In the genomic region with DNA sequence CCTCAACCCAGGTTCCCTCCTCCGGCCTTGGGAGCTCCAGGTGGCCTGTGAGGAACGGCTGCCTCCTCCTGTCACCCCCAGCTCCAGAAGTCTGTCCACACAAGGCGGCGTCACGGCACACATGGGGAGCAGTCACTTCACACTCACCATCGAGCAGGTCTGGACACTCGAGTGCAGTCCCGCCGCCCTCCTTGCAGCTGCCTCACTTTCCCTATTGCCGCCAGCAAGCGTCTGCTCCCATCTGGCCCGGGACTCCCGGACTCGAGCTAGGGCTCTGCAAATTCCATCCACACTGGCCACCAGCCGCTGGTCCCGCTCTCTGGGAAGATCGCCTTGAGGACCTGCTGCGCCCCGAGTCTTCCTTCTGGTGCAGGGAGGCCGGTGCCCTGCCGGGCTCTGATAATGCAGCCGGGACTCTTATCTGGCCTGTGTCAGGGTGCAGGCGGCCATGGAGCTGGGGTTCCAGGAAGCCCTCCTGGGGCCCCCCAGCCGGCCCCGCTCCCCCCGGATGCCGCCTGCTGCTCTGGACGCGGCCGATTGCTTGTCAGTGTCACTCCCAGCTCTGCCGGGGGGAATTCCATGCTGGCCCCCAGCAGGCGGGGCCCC, we compare ENCODE assay signal across 9 cellular contexts. TPM values are rescaled to one million over a fixed set of nuclear protein-coding genes. Genes with fewer than 3 reads are reported as not detected.
DNase-seq lines count a peak whose midpoint lies in the region; ATAC-seq and TF ChIP-seq lines count a peak whose summit lies in the region.
"Had no signal": no experiment of that assay in that cellular context is flagged by ENCODE, and none has a peak within 500 bp of the region (broad histone marks: within the 10 kb centered on the region; RNA-seq: fewer than 3 reads in every experiment).

A gene with protein sequence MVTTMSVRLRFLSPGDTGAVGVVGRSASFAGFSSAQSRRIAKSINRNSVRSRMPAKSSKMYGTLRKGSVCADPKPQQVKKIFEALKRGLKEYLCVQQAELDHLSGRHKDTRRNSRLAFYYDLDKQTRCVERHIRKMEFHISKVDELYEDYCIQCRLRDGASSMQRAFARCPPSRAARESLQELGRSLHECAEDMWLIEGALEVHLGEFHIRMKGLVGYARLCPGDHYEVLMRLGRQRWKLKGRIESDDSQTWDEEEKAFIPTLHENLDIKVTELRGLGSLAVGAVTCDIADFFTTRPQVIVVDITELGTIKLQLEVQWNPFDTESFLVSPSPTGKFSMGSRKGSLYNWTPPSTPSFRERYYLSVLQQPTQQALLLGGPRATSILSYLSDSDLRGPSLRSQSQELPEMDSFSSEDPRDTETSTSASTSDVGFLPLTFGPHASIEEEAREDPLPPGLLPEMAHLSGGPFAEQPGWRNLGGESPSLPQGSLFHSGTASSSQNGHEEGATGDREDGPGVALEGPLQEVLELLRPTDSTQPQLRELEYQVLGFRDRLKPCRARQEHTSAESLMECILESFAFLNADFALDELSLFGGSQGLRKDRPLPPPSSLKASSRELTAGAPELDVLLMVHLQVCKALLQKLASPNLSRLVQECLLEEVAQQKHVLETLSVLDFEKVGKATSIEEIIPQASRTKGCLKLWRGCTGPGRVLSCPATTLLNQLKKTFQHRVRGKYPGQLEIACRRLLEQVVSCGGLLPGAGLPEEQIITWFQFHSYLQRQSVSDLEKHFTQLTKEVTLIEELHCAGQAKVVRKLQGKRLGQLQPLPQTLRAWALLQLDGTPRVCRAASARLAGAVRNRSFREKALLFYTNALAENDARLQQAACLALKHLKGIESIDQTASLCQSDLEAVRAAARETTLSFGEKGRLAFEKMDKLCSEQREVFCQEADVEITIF (minus strand): TSS at position 564 of the 606 bp plus-strand sequence. CDS start 414 bp downstream, at position 150.

- TF ChIP-seq EP300 in tibial nerve (IDR thresholded peaks at IDR 0.05): no peak

- H3K4me1 ChIP-seq in ectodermal cell (ENCODE audit: control insufficient read depth, insufficient read depth, low read length) (peaks cover 32% of the 10 kb centered on the region), mesendoderm (ENCODE audit: control insufficient read depth, low read depth, low read length) (peaks cover 5% of the 10 kb centered on the region), tibial nerve (peaks cover 0 to 33% (median 8%) of the 10 kb centered on the region in 4 donors)

- H3K4me3 ChIP-seq in ectodermal cell (ENCODE audit: insufficient read depth, low read depth, low read length): peak within 1 kb of the TSS; percentile 32
- H3K4me3 ChIP-seq in mesendoderm (ENCODE audit: low read length): no peak within 1 kb of the TSS
- H3K4me3 ChIP-seq in tibial nerve: peak within 1 kb of the TSS; percentile 36 to 56 (median 46)

- H2BK15ac ChIP-seq in mesendoderm (replicated peaks; ENCODE audit: low read depth): no peak within 1 kb of the TSS

- no peak within 1 kb of the TSS for H3K23ac ChIP-seq in mesendoderm (ENCODE audit: low read length)

- no peaks in the 10 kb centered on the region for H3K9me3 Mint-ChIP-seq in activated CD8-positive, alpha-beta memory T cell treated with anti-CD3 and anti-CD28 coated beads, Interleukin-2, amount 10 ng/mL, durations not matched to agents 7 days and 5 days (ENCODE audit: low read depth)
- H3K9me3 Mint-ChIP-seq: IgD-negative memory B cell had no signal

- no peak within 1 kb of the TSS for H2BK120ac ChIP-seq in mesendoderm (ENCODE audit: low read depth, low read length)

- no peak within 1 kb of the TSS for H4K8ac ChIP-seq in mesendoderm (ENCODE audit: low read depth, low read length)

- no peaks in the 10 kb centered on the region for H3K79me1 ChIP-seq in mesendoderm (ENCODE audit: low read length)

- H3K4ac ChIP-seq in mesendoderm (ENCODE audit: low read depth, low read length): no peak within 1 kb of the TSS

- H3K9ac ChIP-seq in mesendoderm (ENCODE audit: low read length): peak within 1 kb of the TSS; percentile 48

- H3K9me3 ChIP-seq in ectodermal cell (ENCODE audit: control insufficient read depth, low read length) (no peaks in the 10 kb centered on the region), tibial nerve (no peaks in the 10 kb centered on the region)

- DNase-seq in activated CD8-positive, alpha-beta memory T cell treated with anti-CD3 and anti-CD28 coated beads, Interleukin-2, amount 10 ng/mL, durations not matched to agents 7 days and 5 days: no peak
- no peak for DNase-seq in activated CD8-positive, alpha-beta memory T cell treated with anti-CD3 and anti-CD28 coated beads for 24 hours
- DNase-seq in mesendoderm (peak; percentile 40), tibial nerve (ENCODE audit: low spot score in 2 of 2) (no peak), RWPE1 (ENCODE audit: low spot score) (no peak)

- POLR2A ChIA-PET in RWPE1 (lab: Yijun Ruan, JAX; ENCODE audit: low non-redundant PET): interaction anchor here (0.6 kb wide), 1 partner anchor 57 kb away, joined by 3 read pairs; no protein-coding TSS in a partner anchor

- H2BK5ac ChIP-seq in mesendoderm (ENCODE audit: low read length): no peak within 1 kb of the TSS

- H3K36me3 ChIP-seq in ectodermal cell (ENCODE audit: control insufficient read depth, insufficient read depth, low read length) (no peaks in the 10 kb centered on the region), mesendoderm (ENCODE audit: control insufficient read depth, insufficient read depth, low read length) (no peaks in the 10 kb centered on the region), tibial nerve (no peaks in the 10 kb centered on the region)

- ATAC-seq in activated CD8-positive, alpha-beta memory T cell treated with anti-CD3 and anti-CD28 coated beads, Interleukin-2, amount 10 ng/mL, durations not matched to agents 7 days and 5 days: peak; percentile 20
- no peak for ATAC-seq in HG02938 (IDR thresholded peaks at IDR 0.05; ENCODE audit: unreplicated experiment)
- ATAC-seq in GM18520 (IDR thresholded peaks at IDR 0.05; ENCODE audit: unreplicated experiment): no peak

- H3K27me3 ChIP-seq in ectodermal cell (ENCODE audit: control insufficient read depth, insufficient read depth, low read length, poor library complexity, severe bottlenecking): no peaks in the 10 kb centered on the region
- no peaks in the 10 kb centered on the region for H3K27me3 ChIP-seq in mesendoderm (ENCODE audit: insufficient read depth, low read length, poor library complexity)
- H3K27me3 ChIP-seq in tibial nerve: peaks cover 0 to 19% of the 10 kb centered on the region in 2 donors

- no peak within 1 kb of the TSS for H4K5ac ChIP-seq in mesendoderm (ENCODE audit: low read length)

- H3K18ac ChIP-seq in mesendoderm (ENCODE audit: low read length): peak within 1 kb of the TSS; percentile 28

- H3K56ac ChIP-seq in mesendoderm (ENCODE audit: low read length): peak within 1 kb of the TSS; percentile 73

- H3K27ac Mint-ChIP-seq in activated CD8-positive, alpha-beta memory T cell treated with anti-CD3 and anti-CD28 coated beads, Interleukin-2, amount 10 ng/mL, durations not matched to agents 7 days and 5 days: no peak within 1 kb of the TSS

- peaks cover 4% of the 10 kb centered on the region for H3K4me1 Mint-ChIP-seq in activated CD8-positive, alpha-beta memory T cell treated with anti-CD3 and anti-CD28 coated beads, Interleukin-2, amount 10 ng/mL, durations not matched to agents 7 days and 5 days

- no peak within 1 kb of the TSS for H2AK5ac ChIP-seq in mesendoderm (ENCODE audit: low read length)

- TF ChIP-seq CTCF in tibial nerve (IDR thresholded peaks at IDR 0.05): no peak
- no peak for TF ChIP-seq CTCF in RWPE1 (conservative IDR thresholded peaks at IDR 0.05; ENCODE audit: low read depth)

- H3K4me3 Mint-ChIP-seq in activated CD8-positive, alpha-beta memory T cell treated with anti-CD3 and anti-CD28 coated beads, Interleukin-2, amount 10 ng/mL, durations not matched to agents 7 days and 5 days: no peak within 1 kb of the TSS

- 2% methylated on average over 32 of the region's 32 CpGs for WGBS in ectodermal cell, 2 experiments
- no CpG with 5 or more reads among the region's 32 CpGs for WGBS in mesendoderm (ENCODE audit: extremely low coverage, insufficient coverage, low lambda C conversion rate)
- 9 to 46% methylated on average over 5 to 25 of the region's 32 CpGs for WGBS in tibial nerve, 2 donors

- no peak for TF ChIP-seq POLR2A in tibial nerve (IDR thresholded peaks at IDR 0.05)

- CTCF ChIA-PET in activated CD8-positive, alpha-beta memory T cell treated with anti-CD3 and anti-CD28 coated beads, Interleukin-2, amount 10 ng/mL, durations not matched to agents 7 days and 5 days (lab: Charles Lee): no interaction called here
- CTCF ChIA-PET in RWPE1 (lab: Yijun Ruan, JAX): interaction anchor here (0.8 to 0.9 kb wide), 2 partner anchors 17 to 28 kb away, joined by 3 to 4 read pairs; no protein-coding TSS in a partner anchor

- H3K27ac ChIP-seq in ectodermal cell (ENCODE audit: insufficient read depth, low read depth, low read length, poor library complexity, severe bottlenecking): peak within 1 kb of the TSS; percentile 11
- H3K27ac ChIP-seq in mesendoderm (ENCODE audit: low read depth, low read length): no peak within 1 kb of the TSS
- H3K27ac ChIP-seq in tibial nerve: peak within 1 kb of the TSS; percentile 64 to 85 (median 72)
- H3K27ac ChIP-seq in RWPE1: no peak within 1 kb of the TSS

- H3K4me2 ChIP-seq in mesendoderm (ENCODE audit: low read length): peak within 1 kb of the TSS; percentile 86

- no peaks in the 10 kb centered on the region for H3K36me3 Mint-ChIP-seq in activated CD8-positive, alpha-beta memory T cell treated with anti-CD3 and anti-CD28 coated beads, Interleukin-2, amount 10 ng/mL, durations not matched to agents 7 days and 5 days

- peaks cover 56% of the 10 kb centered on the region for H3K27me3 Mint-ChIP-seq in activated CD8-positive, alpha-beta memory T cell treated with anti-CD3 and anti-CD28 coated beads, Interleukin-2, amount 10 ng/mL, durations not matched to agents 7 days and 5 days

- no peaks in the 10 kb centered on the region for H3K79me2 ChIP-seq in mesendoderm (ENCODE audit: control insufficient read depth, insufficient read depth, low read length)

RNA-seq across cellular contexts. Expression of the gene that starts here (rescaled TPM):
- not detected for total RNA-seq in activated CD8-positive, alpha-beta memory T cell treated with anti-CD3 and anti-CD28 coated beads, Interleukin-2, amount 10 ng/mL, durations not matched to agents 7 days and 5 days
- polyA plus RNA-seq in ectodermal cell (2013, experiment 1 of 4): 2.6 TPM
- 1.9 TPM for polyA plus RNA-seq in ectodermal cell (2013, experiment 2 of 4)
- polyA plus RNA-seq in ectodermal cell (2013, experiment 3 of 4): 1.5 TPM
- 2.1 TPM for polyA plus RNA-seq in ectodermal cell (2013, experiment 4 of 4)
- polyA plus RNA-seq in mesendoderm (2013, experiment 1 of 2): 0.06 TPM
- 0.11 TPM for polyA plus RNA-seq in mesendoderm (2013, experiment 2 of 2)
- 10 to 100 TPM; 24.5 to 73.0 (median 35.5) TPM for total RNA-seq in tibial nerve

Comparison
In these comparisons a context has a peak if more than half of its experiments do, and no peak if none do; other contexts are left out.
1. RNA of the gene that starts here (total RNA-seq): 24.5 to 73.0 TPM in tibial nerve; not detected in activated CD8-positive, alpha-beta memory T cell treated with anti-CD3 and anti-CD28 coated beads, Interleukin-2, amount 10 ng/mL, durations not matched to agents 7 days and 5 days; every median in the first group is over 10 times any median in the second.
2. Peak in ATAC-seq in activated CD8-positive, alpha-beta memory T cell treated with anti-CD3 and anti-CD28 coated beads, Interleukin-2, amount 10 ng/mL, durations not matched to agents 7 days and 5 days; RNA of the gene not detected or under 1 TPM.
3. H3K27ac ChIP-seq: peak in ectodermal cell (single experiment) and tibial nerve (4 of 4); none in mesendoderm (single experiment) and RWPE1 (single experiment).